Comparison of ENCODE assay signal across 24 cellular contexts in genomic region chr4:43983610-43984009, GRCh38.
DNase-seq lines count a peak whose midpoint lies in the region; ATAC-seq, FAIRE-seq and TF ChIP-seq lines count a peak whose summit lies in the region.
"Had no signal": no experiment of that assay in that cellular context is flagged by ENCODE, and none has a peak within 500 bp of the region (broad histone marks: within the 10 kb centered on the region; RNA-seq: fewer than 3 reads in every experiment).

No MANE protein-coding gene starts in this region.

- TF ChIP-seq EP300 in K562 (IDR thresholded peaks at IDR 0.05; ENCODE audit: low read length) = no peak

- in situ Hi-C loops in K562 (cut with MboI) = no loop called here

- no peaks in the 10 kb centered on the region for H3K36me3 ChIP-seq in HEK293 (ENCODE audit: control insufficient read depth in 2 of 2, insufficient read depth in 1 of 2, low read length in 2 of 2)
- no peaks in the 10 kb centered on the region for H3K36me3 ChIP-seq in K562 (ENCODE audit: control insufficient read depth, insufficient read depth, low read length)
- H3K36me3 ChIP-seq in OCI-LY7 (ENCODE audit: insufficient read depth, low read length) = no peaks in the 10 kb centered on the region
- H3K36me3 ChIP-seq: BE2C, BLaER1 had no signal

- ATAC-seq in K562 = no peak
- ATAC-seq in GM21515 (IDR thresholded peaks at IDR 0.05; ENCODE audit: unreplicated experiment) = no peak
- ATAC-seq in HG02610 (IDR thresholded peaks at IDR 0.05; ENCODE audit: unreplicated experiment) = no peak
- ATAC-seq: GM12878 had no signal

- H3K9me1 ChIP-seq in K562 (ENCODE audit: control insufficient read depth, insufficient read depth, low read length) = no peaks in the 10 kb centered on the region

- H2AFZ ChIP-seq in K562 (ENCODE audit: low read depth, low read length) (no peak overlapping the region), OCI-LY7 (ENCODE audit: low read length) (no peak overlapping the region)

- intact Hi-C loops in K562 (cut with micrococcal nuclease) (no loop called here), OCI-LY7 (cut with micrococcal nuclease; ENCODE audit: unreplicated experiment) (no loop called here)

- no peak for TF ChIP-seq CTCF in HEK293 (tag by site-specific recombination; IDR thresholded peaks at IDR 0.05)
- no peak for TF ChIP-seq CTCF in K562 (IDR thresholded peaks at IDR 0.05 in 2 of 3, conservative IDR thresholded peaks at IDR 0.05 in 1 of 3; ENCODE audit: insufficient read depth in 2 of 3, low read depth in 1 of 3, low read length in 3 of 3)
- TF ChIP-seq CTCF in OCI-LY7 (conservative IDR thresholded peaks at IDR 0.05; ENCODE audit: low read length) = no peak

- H3K27me3 ChIP-seq in K562 (ENCODE audit: control insufficient read depth in 2 of 2, insufficient read depth in 2 of 2, low read length in 2 of 2) = no peaks in the 10 kb centered on the region
- H3K27me3 ChIP-seq: BE2C, BLaER1 had no signal

- DNase-seq in K562 (ENCODE audit: extremely low read depth in 1 of 4, low spot score in 3 of 4) (no peak), OCI-LY7 (ENCODE audit: low spot score) (no peak)
- DNase-seq: 8988T; ACHN; BE2C; C1 segment of cervical spinal cord; CD4-positive, alpha-beta memory T cell; CD4-positive, CD25-positive, alpha-beta regulatory T cell; CD8-positive, alpha-beta memory T cell; COR-L47; DMS 273 treated with DMSO at 0.1 percent for 48 hours; DMS153; DMS53; DMS79; DND-41; EL; GDM1 had no signal

- CTCF ChIA-PET in HEK293 (lab: Yijun Ruan, JAX) = no interaction called here
- CTCF ChIA-PET in K562 (lab: Yijun Ruan, JAX; ENCODE audit: low intra/inter-chr PET ratio) = no interaction called here
- CTCF ChIA-PET in OCI-LY7 (lab: Charles Lee; ENCODE audit: unreplicated experiment) = no interaction called here

- no peak overlapping the region for H3K27ac ChIP-seq in HEK293 (ENCODE audit: extremely low read depth, low read depth, low read length)
- no peak overlapping the region for H3K27ac ChIP-seq in K562 (ENCODE audit: extremely low read depth, low read depth, low read length)
- H3K27ac ChIP-seq in OCI-LY7 (ENCODE audit: low read depth, low read length, poor library complexity, severe bottlenecking) = no peak overlapping the region
- H3K27ac ChIP-seq: BLaER1 had no signal

- TF ChIP-seq POLR2A in K562 (conservative IDR thresholded peaks at IDR 0.05) = no peak

- H3K79me2 ChIP-seq in K562 (ENCODE audit: control insufficient read depth, insufficient read depth, low read length) = no peaks in the 10 kb centered on the region
- H3K79me2 ChIP-seq in OCI-LY7 (ENCODE audit: insufficient read depth, low read depth, low read length) = no peaks in the 10 kb centered on the region

- H3K4me3 ChIP-seq in HEK293 (ENCODE audit: low read depth, low read length) (no peak overlapping the region), K562 (no peak overlapping the region), OCI-LY7 (ENCODE audit: low read depth, low read length, poor library complexity, severe bottlenecking) (no peak overlapping the region)
- H3K4me3 ChIP-seq: BLaER1, GM12878 had no signal

- H3K9ac ChIP-seq in K562 (ENCODE audit: insufficient read depth in 1 of 2, low read depth in 2 of 2, low read length in 2 of 2) = no peak overlapping the region
- H3K9ac ChIP-seq: BLaER1 had no signal

- H3K4me1 ChIP-seq in HEK293 (ENCODE audit: control insufficient read depth, insufficient read depth, low read length) (no peaks in the 10 kb centered on the region), K562 (replicated peaks in 1 of 2; ENCODE audit: control insufficient read depth in 2 of 2, insufficient read depth in 2 of 2, low read length in 2 of 2) (no peaks in the 10 kb centered on the region), OCI-LY7 (ENCODE audit: insufficient read depth, low read length, poor library complexity, severe bottlenecking) (no peaks in the 10 kb centered on the region)
- H3K4me1 ChIP-seq: BE2C, BLaER1 had no signal

- TF ChIP-seq RAD21 in K562 (CRISPR knock-in tag; conservative IDR thresholded peaks at IDR 0.05 in 1 of 2, IDR thresholded peaks at IDR 0.05 in 1 of 2) = no peak

- no peaks in the 10 kb centered on the region for H3K9me3 ChIP-seq in HEK293 (ENCODE audit: control insufficient read depth, insufficient read depth, low read depth, low read length)
- H3K9me3 ChIP-seq in K562 (replicated peaks; ENCODE audit: control insufficient read depth, insufficient read depth, low read depth, low read length) = no peaks in the 10 kb centered on the region; the same call in 1 of the 2 replicates
- no peaks in the 10 kb centered on the region for H3K9me3 ChIP-seq in OCI-LY7 (ENCODE audit: low read length)
- H3K9me3 ChIP-seq: BE2C, BLaER1 had no signal

- H4K20me1 ChIP-seq in K562 (replicated peaks; ENCODE audit: control insufficient read depth, insufficient read depth, low read length) (no peaks in the 10 kb centered on the region), OCI-LY7 (ENCODE audit: insufficient read depth, low read length) (no peaks in the 10 kb centered on the region)
- H4K20me1 ChIP-seq: BLaER1 had no signal

- no TSS peak for BruUV-seq in K562 (replicated peaks; lab: Mats Ljungman, UMichigan)
- no TSS peak for BruUV-seq in OCI-LY7 (replicated peaks; lab: Mats Ljungman, UMichigan)

- POLR2A ChIA-PET in HEK293 (lab: Yijun Ruan, JAX) (no interaction called here), K562 (lab: Yijun Ruan, JAX) (no interaction called here), OCI-LY7 (lab: Charles Lee) (no interaction called here)

- WGBS in K562 (ENCODE audit: insufficient coverage, low coverage, missing lambda C conversion rate) = no CpG with 5 or more reads among the region's 1 CpG

- no peaks in the 10 kb centered on the region for H3K9me2 ChIP-seq in OCI-LY7 (ENCODE audit: insufficient read depth, low read length)

- H3K4me2 ChIP-seq in K562 (ENCODE audit: insufficient read depth, low read length) (no peak overlapping the region), OCI-LY7 (ENCODE audit: low read length) (no peak overlapping the region)
- H3K4me2 ChIP-seq: BLaER1 had no signal

- no peak for FAIRE-seq in K562 (lab: Jason Lieb, UNC)
- FAIRE-seq: GM12878, GM12892, GM18507 had no signal

TF ChIP-seq in HEK293, 187 proteins besides CTCF, POLR2A, EP300 and RAD21:
- peak; percentile 78 for TF ChIP-seq ZNF366 (tag by site-specific recombination; conservative IDR thresholded peaks at IDR 0.05)
- no peak for TF ChIP-seq ZBTB21 (tag by site-specific recombination; IDR thresholded peaks at IDR 0.05)
- TF ChIP-seq PRDM1 (tag by site-specific recombination; IDR thresholded peaks at IDR 0.05) = 0 out of 2 replicates have a peak, but pooled peaks have one; percentile 19
TF ChIP-seq in HEK293: peak in this region for 2.

TF ChIP-seq in K562, 482 proteins besides CTCF, POLR2A, EP300 and RAD21:
- TF ChIP-seq PPARD (CRISPR knock-in tag; IDR thresholded peaks at IDR 0.05) = no peak
- 0 out of 2 replicates have a peak, but pooled peaks have one; percentile 40 for TF ChIP-seq OTX1 (CRISPR knock-in tag; IDR thresholded peaks at IDR 0.05)
